Comparison of ENCODE assay signal across 7 cellular contexts in the genomic region with DNA sequence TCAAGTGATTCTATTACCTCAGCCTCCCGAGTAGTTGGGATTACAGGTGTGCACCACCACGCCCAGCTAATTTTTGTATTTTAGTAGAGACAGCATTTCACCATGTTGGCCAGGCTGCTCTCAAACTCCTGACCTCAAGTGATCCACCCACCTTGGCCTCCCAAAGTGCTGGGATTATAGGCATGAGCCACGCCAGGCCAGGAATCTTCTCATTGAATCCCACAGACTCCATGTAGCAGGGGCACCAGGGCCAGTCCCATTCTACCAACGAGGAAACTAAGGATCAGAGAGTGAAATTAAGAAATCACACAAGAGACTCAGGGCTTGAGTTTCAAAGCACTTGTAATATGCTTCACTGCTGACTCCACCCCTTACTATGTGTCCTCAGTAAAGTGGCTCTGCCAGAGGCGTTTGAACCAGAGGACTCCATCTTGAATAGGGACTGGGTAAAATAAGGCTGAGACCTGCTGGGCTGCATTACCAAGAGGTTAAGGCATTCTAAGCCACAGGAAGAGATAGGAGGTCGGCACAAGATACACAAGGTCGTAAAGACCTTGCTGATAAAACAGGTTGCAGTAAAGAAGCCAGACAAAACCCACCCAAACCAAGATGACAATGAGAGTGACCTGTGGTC.
DNase-seq lines count a peak whose midpoint lies in the region; ATAC-seq and TF ChIP-seq lines count a peak whose summit lies in the region.
"Not testable (repeated sequence)": the region's sequence is repeated elsewhere in the genome, so short reads cannot be mapped to it uniquely, and the experiment has no call there.

No MANE protein-coding gene starts in this region.

- H3K9me3 ChIP-seq in T-helper 17 cell (ENCODE audit: control insufficient read depth, low read length, poor library complexity, severe bottlenecking); neuron (ENCODE audit: low read length): not testable (repeated sequence)
- H3K9me3 ChIP-seq in endodermal cell (ENCODE audit: control insufficient read depth, low read length): peaks cover 11% of the 10 kb centered on the region

- not testable (repeated sequence) for H3K36me3 ChIP-seq in GM23338 (ENCODE audit: insufficient read depth); endodermal cell (ENCODE audit: control insufficient read depth, insufficient read depth, low read length); neuron (ENCODE audit: insufficient read depth, low read length)

- ATAC-seq in GM23338; T-helper 17 cell; stimulated activated naive B cell treated with anti-CD40 and anti-IgM and Interleukin-4, amounts not matched to agents 10 μg/mL and 1 μg/mL and 100 μg/mL, for 72 hours (replicated peaks): not testable (repeated sequence)
- ATAC-seq in activated CD8-positive, alpha-beta T cell treated with anti-CD3 and anti-CD28 coated beads for 36 hours: peak; percentile 54

- DNase-seq in GM23338 (ENCODE audit: low spot score); T-helper 17 cell; activated T-helper 2 cell treated with anti-CD3 and anti-CD28 coated beads, Interferon-gamma antibody, Interleukin-2, Interleukin-4, amounts not matched to agents 10 μg/mL and 5 μg/mL and 100 μg/mL, durations not matched to agents 14 hours and 24 hours and 36 hours (ENCODE audit: low spot score); endodermal cell; stimulated activated naive B cell treated with anti-CD40 and anti-IgM and Interleukin-4, amounts not matched to agents 10 μg/mL and 1 μg/mL and 100 μg/mL, for 72 hours: not testable (repeated sequence)
- DNase-seq in activated CD8-positive, alpha-beta T cell treated with anti-CD3 and anti-CD28 coated beads for 36 hours: peak; percentile 46

- not testable (repeated sequence) for H3F3A ChIP-seq in GM23338 (replicated peaks; ENCODE audit: low read depth)

- not testable (repeated sequence) for H3K27ac ChIP-seq in GM23338 (ENCODE audit: low read depth); endodermal cell (ENCODE audit: low read depth, low read length)

- not testable (repeated sequence) for H3K9ac ChIP-seq in endodermal cell (ENCODE audit: extremely low read depth, low read length, poor library complexity, severe bottlenecking)

- not testable (repeated sequence) for H3K9me3 Mint-ChIP-seq in GM23338; activated CD8-positive, alpha-beta T cell treated with anti-CD3 and anti-CD28 coated beads for 36 hours; activated T-helper 2 cell treated with anti-CD3 and anti-CD28 coated beads, Interferon-gamma antibody, Interleukin-2, Interleukin-4, amounts not matched to agents 10 μg/mL and 5 μg/mL and 100 μg/mL, durations not matched to agents 14 hours and 24 hours and 36 hours; endodermal cell; stimulated activated naive B cell treated with anti-CD40 and anti-IgM and Interleukin-4, amounts not matched to agents 10 μg/mL and 1 μg/mL and 100 μg/mL, for 72 hours

- H3K79me2 ChIP-seq in GM23338 (replicated peaks; ENCODE audit: insufficient read depth): not testable (repeated sequence)

- not testable (repeated sequence) for H3K4me3 ChIP-seq in GM23338; endodermal cell (ENCODE audit: low read length); neuron (ENCODE audit: low read length)

- TF ChIP-seq CTCF in GM23338 (conservative IDR thresholded peaks at IDR 0.05; ENCODE audit: low read depth in 2 of 2); activated CD8-positive, alpha-beta T cell treated with anti-CD3 and anti-CD28 coated beads for 36 hours (IDR thresholded peaks at IDR 0.05); endodermal cell (conservative IDR thresholded peaks at IDR 0.05): not testable (repeated sequence)

- H3K4me3 Mint-ChIP-seq in GM23338; T-helper 17 cell; activated CD8-positive, alpha-beta T cell treated with anti-CD3 and anti-CD28 coated beads for 36 hours; endodermal cell: not testable (repeated sequence)
- peak overlapping the region; percentile 62 for H3K4me3 Mint-ChIP-seq in activated T-helper 2 cell treated with anti-CD3 and anti-CD28 coated beads, Interferon-gamma antibody, Interleukin-2, Interleukin-4, amounts not matched to agents 10 μg/mL and 5 μg/mL and 100 μg/mL, durations not matched to agents 14 hours and 24 hours and 36 hours (ENCODE audit: low read depth)
- H3K4me3 Mint-ChIP-seq in stimulated activated naive B cell treated with anti-CD40 and anti-IgM and Interleukin-4, amounts not matched to agents 10 μg/mL and 1 μg/mL and 100 μg/mL, for 72 hours: peak overlapping the region in 1 of 2 donors; percentile 9

- 86 to 89% methylated on average over 6 to 7 of the region's 7 CpGs for WGBS in endodermal cell (ENCODE audit: insufficient coverage in 1 of 2, insufficient read length in 1 of 2), 2 experiments

- POLR2A ChIA-PET in activated CD8-positive, alpha-beta T cell treated with anti-CD3 and anti-CD28 coated beads for 36 hours (lab: Charles Lee): interaction anchor here (1.1 to 1.6 kb wide), 4 partner anchors 9 to 153 kb away, joined by 3 to 7 read pairs (median 4); no protein-coding TSS in a partner anchor

- not testable (repeated sequence) for H3K9me2 ChIP-seq in GM23338 (ENCODE audit: insufficient read depth)

- intact Hi-C loops in activated CD8-positive, alpha-beta T cell treated with anti-CD3 and anti-CD28 coated beads for 36 hours (cut with micrococcal nuclease): not testable (repeated sequence)
- intact Hi-C loops in activated T-helper 2 cell treated with anti-CD3 and anti-CD28 coated beads, Interferon-gamma antibody, Interleukin-2, Interleukin-4, amounts not matched to agents 10 μg/mL and 5 μg/mL and 100 μg/mL, durations not matched to agents 14 hours and 24 hours and 36 hours (cut with micrococcal nuclease): loop anchor here (2.0 to 10.0 kb wide), 2 partner anchors 13 to 209 kb away; no protein-coding TSS in a partner anchor

- not testable (repeated sequence) for H3K4me1 Mint-ChIP-seq in GM23338
- H3K4me1 Mint-ChIP-seq in T-helper 17 cell (peaks cover 28% of the 10 kb centered on the region), endodermal cell (peaks cover 21% of the 10 kb centered on the region)
- peaks cover 28% of the 10 kb centered on the region for H3K4me1 Mint-ChIP-seq in activated CD8-positive, alpha-beta T cell treated with anti-CD3 and anti-CD28 coated beads for 36 hours (ENCODE audit: low read depth)
- peaks cover 26% of the 10 kb centered on the region for H3K4me1 Mint-ChIP-seq in activated T-helper 2 cell treated with anti-CD3 and anti-CD28 coated beads, Interferon-gamma antibody, Interleukin-2, Interleukin-4, amounts not matched to agents 10 μg/mL and 5 μg/mL and 100 μg/mL, durations not matched to agents 14 hours and 24 hours and 36 hours (ENCODE audit: low read depth)
- H3K4me1 Mint-ChIP-seq in stimulated activated naive B cell treated with anti-CD40 and anti-IgM and Interleukin-4, amounts not matched to agents 10 μg/mL and 1 μg/mL and 100 μg/mL, for 72 hours: peaks cover 25 to 26% of the 10 kb centered on the region in 2 donors

- H3K4me2 ChIP-seq in GM23338: not testable (repeated sequence)

- H3K27ac Mint-ChIP-seq in GM23338; activated CD8-positive, alpha-beta T cell treated with anti-CD3 and anti-CD28 coated beads for 36 hours; activated T-helper 2 cell treated with anti-CD3 and anti-CD28 coated beads, Interferon-gamma antibody, Interleukin-2, Interleukin-4, amounts not matched to agents 10 μg/mL and 5 μg/mL and 100 μg/mL, durations not matched to agents 14 hours and 24 hours and 36 hours: not testable (repeated sequence)
- peak overlapping the region; percentile 16 for H3K27ac Mint-ChIP-seq in T-helper 17 cell
- peak overlapping the region; percentile 26 for H3K27ac Mint-ChIP-seq in endodermal cell
- H3K27ac Mint-ChIP-seq in stimulated activated naive B cell treated with anti-CD40 and anti-IgM and Interleukin-4, amounts not matched to agents 10 μg/mL and 1 μg/mL and 100 μg/mL, for 72 hours: peak overlapping the region; percentile 90

- not testable (repeated sequence) for H3K27me3 ChIP-seq in GM23338 (ENCODE audit: insufficient read depth); endodermal cell (ENCODE audit: control insufficient read depth, insufficient read depth, low read length, poor library complexity, severe bottlenecking); neuron (ENCODE audit: insufficient read depth, low read length)

- CTCF ChIA-PET in activated CD8-positive, alpha-beta T cell treated with anti-CD3 and anti-CD28 coated beads for 36 hours (lab: Charles Lee): interaction anchor here (1.2 to 1.3 kb wide), 2 partner anchors 9 to 43 kb away, joined by 3 read pairs; no protein-coding TSS in a partner anchor

- H3K27me3 Mint-ChIP-seq in GM23338 (ENCODE audit: insufficient read depth, low read depth, poor library complexity); T-helper 17 cell; activated CD8-positive, alpha-beta T cell treated with anti-CD3 and anti-CD28 coated beads for 36 hours; activated T-helper 2 cell treated with anti-CD3 and anti-CD28 coated beads, Interferon-gamma antibody, Interleukin-2, Interleukin-4, amounts not matched to agents 10 μg/mL and 5 μg/mL and 100 μg/mL, durations not matched to agents 14 hours and 24 hours and 36 hours (ENCODE audit: low read depth); endodermal cell (ENCODE audit: insufficient read depth); stimulated activated naive B cell treated with anti-CD40 and anti-IgM and Interleukin-4, amounts not matched to agents 10 μg/mL and 1 μg/mL and 100 μg/mL, for 72 hours: not testable (repeated sequence)

- not testable (repeated sequence) for H4K20me1 ChIP-seq in GM23338 (replicated peaks; ENCODE audit: insufficient read depth)

- H2AFZ ChIP-seq in GM23338 (peak overlapping the region; percentile 69; the same call in 1 of the 2 replicates), neuron (ENCODE audit: low read depth, low read length) (peak overlapping the region; percentile 19)

- H3K36me3 Mint-ChIP-seq in GM23338 (ENCODE audit: low read depth); T-helper 17 cell (ENCODE audit: low read depth); activated CD8-positive, alpha-beta T cell treated with anti-CD3 and anti-CD28 coated beads for 36 hours (ENCODE audit: low read depth); endodermal cell (ENCODE audit: low read depth): not testable (repeated sequence)
- peaks cover 13% of the 10 kb centered on the region for H3K36me3 Mint-ChIP-seq in activated T-helper 2 cell treated with anti-CD3 and anti-CD28 coated beads, Interferon-gamma antibody, Interleukin-2, Interleukin-4, amounts not matched to agents 10 μg/mL and 5 μg/mL and 100 μg/mL, durations not matched to agents 14 hours and 24 hours and 36 hours (ENCODE audit: low read depth)
- H3K36me3 Mint-ChIP-seq in stimulated activated naive B cell treated with anti-CD40 and anti-IgM and Interleukin-4, amounts not matched to agents 10 μg/mL and 1 μg/mL and 100 μg/mL, for 72 hours: peaks cover 10 to 15% of the 10 kb centered on the region in 2 donors

- not testable (repeated sequence) for H3K4me1 ChIP-seq in GM23338 (ENCODE audit: insufficient read depth); neuron (ENCODE audit: insufficient read depth, low read length)
- H3K4me1 ChIP-seq in endodermal cell (ENCODE audit: control insufficient read depth, insufficient read depth, low read length): peaks cover 12% of the 10 kb centered on the region
